1 cellular context compared by ENCODE assay signal in genomic region chr1:162372159-162373071, GRCh38.
TF ChIP-seq lines count a peak whose summit lies in the region.

No MANE protein-coding gene starts in this region.

TF ChIP-seq in K562, 482 proteins besides CTCF, POLR2A, EP300 and RAD21 (continues in another document):
- TF ChIP-seq STAT5A (IDR thresholded peaks at IDR 0.05; ENCODE audit: borderline replicate concordance, low read length) (peak; percentile 91), AFF4 (CRISPR knock-in tag; IDR thresholded peaks at IDR 0.05) (0 out of 2 replicates have a peak, but pooled peaks have one; percentile 64), TCFL5 (CRISPR knock-in tag; conservative IDR thresholded peaks at IDR 0.05) (no peak), KLF16 (IDR thresholded peaks at IDR 0.05) (peak; percentile 99), TAL1 (IDR thresholded peaks at IDR 0.05) (peak; percentile 97), TRIM24 (IDR thresholded peaks at IDR 0.05) (peak; percentile 74 to 85; a peak in 3 of 4 replicates), ELF4 (CRISPR knock-in tag; IDR thresholded peaks at IDR 0.05) (peak; percentile 87), RCOR1 (IDR thresholded peaks at IDR 0.05; ENCODE audit: borderline replicate concordance in 1 of 2, low read depth in 2 of 2, low read length in 2 of 2) (peak; percentile 74 to 97; a peak in 3 of 4 replicates), TFAP4 (CRISPR knock-in tag; IDR thresholded peaks at IDR 0.05; ENCODE audit: borderline replicate concordance) (peak; percentile 83), CREB5 (CRISPR knock-in tag; IDR thresholded peaks at IDR 0.05) (no peak), ZNF133 (CRISPR knock-in tag; IDR thresholded peaks at IDR 0.05) (no peak), SOX6 (IDR thresholded peaks at IDR 0.05) (peak; percentile 91), HDAC3 (IDR thresholded peaks at IDR 0.05; ENCODE audit: borderline replicate concordance, partially characterized antibody) (peak; percentile 72), SMAD1 (IDR thresholded peaks at IDR 0.05; ENCODE audit: low read depth, low read length, partially characterized antibody) (peak; percentile 72), ZNF589 (CRISPR knock-in tag; IDR thresholded peaks at IDR 0.05; ENCODE audit: low read depth) (peak; percentile 87; the same call in 1 of the 2 replicates), ZNF277 (CRISPR knock-in tag; IDR thresholded peaks at IDR 0.05; ENCODE audit: borderline replicate concordance) (no peak), RBM17 (IDR thresholded peaks at IDR 0.05; ENCODE audit: borderline replicate concordance, low read depth, low read length) (no peak), CBX1 (IDR thresholded peaks at IDR 0.05; ENCODE audit: low read depth) (no peak), NFXL1 (CRISPR knock-in tag; IDR thresholded peaks at IDR 0.05) (no peak), MYC (IDR thresholded peaks at IDR 0.05; ENCODE audit: low read depth, low read length) (peak; percentile 85), MYC (CRISPR knock-in tag; IDR thresholded peaks at IDR 0.05; ENCODE audit: borderline replicate concordance, low read depth) (no peak), RUNX1 (IDR thresholded peaks at IDR 0.05; ENCODE audit: low read depth) (peak; percentile 98), HEY1 (CRISPR knock-in tag; IDR thresholded peaks at IDR 0.05; ENCODE audit: borderline replicate concordance) (peak; percentile 83; the same call in 1 of the 2 replicates), ZNF134 (CRISPR knock-in tag; conservative IDR thresholded peaks at IDR 0.05) (0 out of 2 replicates have a peak, but pooled peaks have one; percentile 35), CBFA2T2 (conservative IDR thresholded peaks at IDR 0.05) (peak; percentile 95), CREB1 (IDR thresholded peaks at IDR 0.05) (peak; percentile 56; the same call in 1 of the 2 replicates), CREB1 (CRISPR knock-in tag; IDR thresholded peaks at IDR 0.05) (no peak), OTX1 (CRISPR knock-in tag; IDR thresholded peaks at IDR 0.05) (peak; percentile 71; the same call in 1 of the 2 replicates), NCOR1 (IDR thresholded peaks at IDR 0.05) (peak; percentile 96), BHLHE40 (IDR thresholded peaks at IDR 0.05; ENCODE audit: low read length) (peak; percentile 87), E2F5 (CRISPR knock-in tag; IDR thresholded peaks at IDR 0.05) (no peak), TCF3 (CRISPR knock-in tag; IDR thresholded peaks at IDR 0.05) (peak; percentile 99), CREM (IDR thresholded peaks at IDR 0.05; ENCODE audit: low read depth) (peak; percentile 80), SRSF1 (IDR thresholded peaks at IDR 0.05; ENCODE audit: low read depth, low read length) (no peak), RHOXF2B (CRISPR knock-in tag; conservative IDR thresholded peaks at IDR 0.05) (no peak), MECOM (CRISPR knock-in tag; IDR thresholded peaks at IDR 0.05) (peak; percentile 6; the same call in 1 of the 2 replicates), ARNT (IDR thresholded peaks at IDR 0.05) (0 out of 4 replicates have a peak, but pooled peaks of 1 of the 2 experiments have one; percentile 64), TEAD1 (CRISPR knock-in tag; IDR thresholded peaks at IDR 0.05) (peak in 1 of 2 experiments; percentile 84; a peak in 3 of 4 replicates), CBX3 (IDR thresholded peaks at IDR 0.05; ENCODE audit: borderline replicate concordance in 1 of 2, low read length in 2 of 2) (peak in 1 of 2 experiments; percentile 81; a peak in 2 of 3 replicates), PPARD (CRISPR knock-in tag; IDR thresholded peaks at IDR 0.05) (no peak), ZNF644 (tag; IDR thresholded peaks at IDR 0.05; ENCODE audit: low read depth) (peak; percentile 46; the same call in 1 of the 2 replicates), RNF2 (IDR thresholded peaks at IDR 0.05) (peak; percentile 97), ERF (CRISPR knock-in tag; IDR thresholded peaks at IDR 0.05) (0 out of 2 replicates have a peak, but pooled peaks have one; percentile 41), KAT7 (CRISPR knock-in tag; IDR thresholded peaks at IDR 0.05; ENCODE audit: borderline replicate concordance) (0 out of 2 replicates have a peak, but pooled peaks have one; percentile 33), ZFPM2 (CRISPR knock-in tag; IDR thresholded peaks at IDR 0.05) (no peak), HNRNPL (IDR thresholded peaks at IDR 0.05; ENCODE audit: low read depth, low read length) (no peak), MTA2 (IDR thresholded peaks at IDR 0.05; ENCODE audit: low read depth) (peak; percentile 94), ESRRA (IDR thresholded peaks at IDR 0.05; ENCODE audit: borderline replicate concordance, low read depth) (peak; percentile 95; the same call in 1 of the 2 replicates), EGR1 (conservative IDR thresholded peaks at IDR 0.05) (peak; percentile 70), ZNF785 (CRISPR knock-in tag; IDR thresholded peaks at IDR 0.05) (no peak), ZBTB9 (CRISPR knock-in tag; IDR thresholded peaks at IDR 0.05) (peak; percentile 83; the same call in 1 of the 2 replicates), SREBF1 (IDR thresholded peaks at IDR 0.05; ENCODE audit: borderline replicate concordance, low read depth, low read length) (no peak), SMAD3 (CRISPR knock-in tag; conservative IDR thresholded peaks at IDR 0.05) (peak; percentile 87; the same call in 1 of the 2 replicates), ELF1 (tag; IDR thresholded peaks at IDR 0.05) (no peak), MITF (IDR thresholded peaks at IDR 0.05) (peak; percentile 95), USF1 (CRISPR knock-in tag; IDR thresholded peaks at IDR 0.05) (peak; percentile 74), KLF13 (tag; IDR thresholded peaks at IDR 0.05; ENCODE audit: borderline replicate concordance, low read depth) (no peak; the same call in 1 of the 2 replicates), MAX (CRISPR knock-in tag; IDR thresholded peaks at IDR 0.05) (peak; percentile 88)
